ENCODE assay signal across 16 cellular contexts in genomic region chr6:89928604-89929003, GRCh38. TPM values are rescaled to one million over a fixed set of nuclear protein-coding genes. Genes with fewer than 3 reads are reported as not detected.
DNase-seq lines count a peak whose midpoint lies in the region; ATAC-seq and TF ChIP-seq lines count a peak whose summit lies in the region.
"Had no signal": no experiment of that assay in that cellular context is flagged by ENCODE, and none has a peak within 500 bp of the region (broad histone marks: within the 10 kb centered on the region; RNA-seq: fewer than 3 reads in every experiment).

No MANE protein-coding gene starts in this region.

- no peak overlapping the region for H3K9ac ChIP-seq in GM23248

- no peaks in the 10 kb centered on the region for H3K4me1 ChIP-seq in GM23248 (ENCODE audit: insufficient read depth)

- peaks cover 0 to 5% (median 0%) of the 10 kb centered on the region in 3 donors for H3K27me3 Mint-ChIP-seq in CD14-positive monocyte (ENCODE audit: low read depth in 3 of 3)
- H3K27me3 Mint-ChIP-seq in activated naive CD8-positive, alpha-beta T cell = no peaks in the 10 kb centered on the region
- no peaks in the 10 kb centered on the region for H3K27me3 Mint-ChIP-seq in activated CD8-positive, alpha-beta memory T cell treated with anti-CD3 and anti-CD28 coated beads, Interleukin-2, amount 10 ng/mL, durations not matched to agents 7 days and 5 days
- H3K27me3 Mint-ChIP-seq: brain had no signal

- no peaks in the 10 kb centered on the region for H3K79me2 ChIP-seq in GM23248 (ENCODE audit: insufficient read depth)

- ATAC-seq in activated CD8-positive, alpha-beta memory T cell treated with anti-CD3 and anti-CD28 coated beads, Interleukin-2, amount 10 ng/mL, durations not matched to agents 7 days and 5 days = no peak
- ATAC-seq: heart left ventricle, left cardiac atrium had no signal

- 64 to 71% methylated on average over 6 of the region's 6 CpGs for WGBS in GM23248 (ENCODE audit: low coverage in 1 of 2, low lambda C conversion rate in 2 of 2, missing lambda C conversion rate in 2 of 2), 2 experiments

- in situ Hi-C loops in GM23248 (cut with MboI) = no loop called here

- no peaks in the 10 kb centered on the region for H3K9me2 ChIP-seq in GM23248 (ENCODE audit: insufficient read depth)

- H3K4me1 Mint-ChIP-seq in CD14-positive monocyte = peaks cover 50% of the 10 kb centered on the region
- peaks cover 70% of the 10 kb centered on the region for H3K4me1 Mint-ChIP-seq in activated naive CD8-positive, alpha-beta T cell (ENCODE audit: low read depth)
- H3K4me1 Mint-ChIP-seq in activated CD8-positive, alpha-beta memory T cell treated with anti-CD3 and anti-CD28 coated beads, Interleukin-2, amount 10 ng/mL, durations not matched to agents 7 days and 5 days = peaks cover 15% of the 10 kb centered on the region

- no peaks in the 10 kb centered on the region for H3K36me3 Mint-ChIP-seq in CD14-positive monocyte
- H3K36me3 Mint-ChIP-seq in activated naive CD8-positive, alpha-beta T cell = peaks cover 29% of the 10 kb centered on the region
- peaks cover 5% of the 10 kb centered on the region for H3K36me3 Mint-ChIP-seq in activated CD8-positive, alpha-beta memory T cell treated with anti-CD3 and anti-CD28 coated beads, Interleukin-2, amount 10 ng/mL, durations not matched to agents 7 days and 5 days
- H3K36me3 Mint-ChIP-seq: natural killer cell had no signal

- no peak for DNase-seq in CD14-positive monocyte (ENCODE audit: low spot score)
- DNase-seq in GM23248 = peak; percentile 59
- DNase-seq in lung microvascular endothelial cell (ENCODE audit: low read depth in 2 of 2) = peak; percentile 37 to 44
- no peak for DNase-seq in islet precursor cell
- no peak for DNase-seq in NCI-H2081 (lab: John Stamatoyannopoulos, UW)
- no peak for DNase-seq in activated CD8-positive, alpha-beta memory T cell treated with anti-CD3 and anti-CD28 coated beads, Interleukin-2, amount 10 ng/mL, durations not matched to agents 7 days and 5 days
- DNase-seq: GF-D8, heart left ventricle, left cardiac atrium, natural killer cell, NCI-H1436 treated with DMSO at 0.1 percent for 48 hours, stomach, T1000 had no signal

- TF ChIP-seq CTCF in CD14-positive monocyte (IDR thresholded peaks at IDR 0.05) = no peak

- H3K27me3 ChIP-seq in GM23248 (replicated peaks; ENCODE audit: insufficient read depth) = peaks cover 9% of the 10 kb centered on the region
- H3K27me3 ChIP-seq: heart left ventricle, stomach had no signal

- H3F3A ChIP-seq in GM23248 (ENCODE audit: insufficient read depth) = no peaks in the 10 kb centered on the region

- H3K27ac Mint-ChIP-seq in CD14-positive monocyte = peak overlapping the region; percentile 68 to 88 (median 83)
- peak overlapping the region; percentile 91 for H3K27ac Mint-ChIP-seq in activated naive CD8-positive, alpha-beta T cell
- H3K27ac Mint-ChIP-seq in activated CD8-positive, alpha-beta memory T cell treated with anti-CD3 and anti-CD28 coated beads, Interleukin-2, amount 10 ng/mL, durations not matched to agents 7 days and 5 days = no peak overlapping the region

- H3K4me3 ChIP-seq in GM23248 = no peak overlapping the region
- H3K4me3 ChIP-seq: heart left ventricle, stomach had no signal

- CTCF ChIA-PET in activated CD8-positive, alpha-beta memory T cell treated with anti-CD3 and anti-CD28 coated beads, Interleukin-2, amount 10 ng/mL, durations not matched to agents 7 days and 5 days (lab: Charles Lee) = interaction anchor here (1.1 kb wide), 1 partner anchor 11 kb away, joined by 4 read pairs; no protein-coding TSS in a partner anchor

- H3K9me3 Mint-ChIP-seq in CD14-positive monocyte = peaks cover 0 to 2% (median 0%) of the 10 kb centered on the region in 7 donors
- no peaks in the 10 kb centered on the region for H3K9me3 Mint-ChIP-seq in activated naive CD8-positive, alpha-beta T cell (ENCODE audit: low read depth)
- no peaks in the 10 kb centered on the region for H3K9me3 Mint-ChIP-seq in activated CD8-positive, alpha-beta memory T cell treated with anti-CD3 and anti-CD28 coated beads, Interleukin-2, amount 10 ng/mL, durations not matched to agents 7 days and 5 days (ENCODE audit: low read depth)
- H3K9me3 Mint-ChIP-seq: natural killer cell had no signal

- H3K4me2 ChIP-seq in GM23248 (ENCODE audit: unreplicated experiment) = no peak overlapping the region

- H3K4me3 Mint-ChIP-seq in CD14-positive monocyte = no peak overlapping the region
- H3K4me3 Mint-ChIP-seq in activated naive CD8-positive, alpha-beta T cell = peak overlapping the region; percentile 35
- H3K4me3 Mint-ChIP-seq in activated CD8-positive, alpha-beta memory T cell treated with anti-CD3 and anti-CD28 coated beads, Interleukin-2, amount 10 ng/mL, durations not matched to agents 7 days and 5 days = no peak overlapping the region
- H3K4me3 Mint-ChIP-seq: brain, natural killer cell had no signal

- H2AFZ ChIP-seq in GM23248 = no peak overlapping the region

- intact Hi-C loops in CD14-positive monocyte (cut with micrococcal nuclease) = no loop called here

- H4K20me1 ChIP-seq in GM23248 (ENCODE audit: insufficient read depth) = no peaks in the 10 kb centered on the region

- H3K9me3 ChIP-seq in GM23248 (ENCODE audit: low read depth) = no peaks in the 10 kb centered on the region
- H3K9me3 ChIP-seq: heart left ventricle, stomach had no signal

- H3K27ac ChIP-seq in GM23248 = no peak overlapping the region
- H3K27ac ChIP-seq: heart left ventricle, RWPE1, stomach had no signal

- H3K36me3 ChIP-seq in GM23248 (ENCODE audit: low read depth) = no peaks in the 10 kb centered on the region

RNA-seq across cellular contexts. Expression of gene GJA10, which starts 34.3 kb away (rescaled TPM):
- polyA plus RNA-seq in CD14-positive monocyte (not detected), GM23248 (2016; fragmentation: Nextera tagmentation; extraction: Ambion mirVana) (not detected in 2 replicates)
- not detected in 2 replicates for total RNA-seq in GM23248 (2014; rRNA removed; shearing (Covaris generic))
- not detected in 2 replicates for total RNA-seq in lung microvascular endothelial cell
- 1 to 10 TPM in 1 of 2 experiments, under 1 TPM in 1; 0.35 to 1.3 TPM for total RNA-seq in activated CD8-positive, alpha-beta memory T cell treated with anti-CD3 and anti-CD28 coated beads, Interleukin-2, amount 10 ng/mL, durations not matched to agents 7 days and 5 days
- total RNA-seq: heart left ventricle, left cardiac atrium, natural killer cell, stomach had no signal
- polyA plus RNA-seq: heart left ventricle, stomach had no signal

Comparison
In these comparisons a context has a peak if more than half of its experiments do, and no peak if none do; other contexts are left out.
1. DNase-seq: peak in GM23248 (single experiment) and lung microvascular endothelial cell (2 of 2); none in CD14-positive monocyte (single experiment), islet precursor cell (single experiment), NCI-H2081 (0 of 2) and activated CD8-positive, alpha-beta memory T cell treated with anti-CD3 and anti-CD28 coated beads, Interleukin-2, amount 10 ng/mL, durations not matched to agents 7 days and 5 days (single experiment).